ENCODE assay signal across 32 cellular contexts in genomic region chr3:28850186-28850585, GRCh38.
DNase-seq lines count a peak whose midpoint lies in the region; ATAC-seq, FAIRE-seq and TF ChIP-seq lines count a peak whose summit lies in the region.
"Had no signal": no experiment of that assay in that cellular context is flagged by ENCODE, and none has a peak within 500 bp of the region (broad histone marks: within the 10 kb centered on the region; RNA-seq: fewer than 3 reads in every experiment).

No MANE protein-coding gene starts in this region.

- FAIRE-seq in astrocyte (lab: Jason Lieb, UNC) = no peak

- no peaks in the 10 kb centered on the region for H3K27me3 Mint-ChIP-seq in astrocyte (ENCODE audit: low read depth, unreplicated experiment)
- H3K27me3 Mint-ChIP-seq: activated naive CD8-positive, alpha-beta T cell treated with anti-CD3 and anti-CD28 coated beads for 36 hours; memory B cell had no signal

- H3K4me2 ChIP-seq in astrocyte (ENCODE audit: low read length) = no peak overlapping the region
- H3K4me2 ChIP-seq: hepatocyte had no signal

- no peak overlapping the region for H2AFZ ChIP-seq in astrocyte (ENCODE audit: low read depth, low read length)
- H2AFZ ChIP-seq: hepatocyte had no signal

- H3K9me3 ChIP-seq in astrocyte (ENCODE audit: insufficient read depth, low read depth, low read length) = no peaks in the 10 kb centered on the region
- H3K9me3 ChIP-seq: BE2C, esophagus squamous epithelium, gastrocnemius medialis, MG63, neutrophil, thyroid gland had no signal

- no peaks in the 10 kb centered on the region for H3K27me3 ChIP-seq in astrocyte (ENCODE audit: insufficient read depth, low read length)
- H3K27me3 ChIP-seq: BE2C, esophagus squamous epithelium, gastrocnemius medialis, hepatocyte, MG63, neutrophil, thyroid gland had no signal

- DNase-seq in AG08395 (ENCODE audit: low spot score) (peak; percentile 15), GM04503 (ENCODE audit: low read depth) (peak; percentile 30), astrocyte (ENCODE audit: low read depth) (peak; percentile 49), left kidney (ENCODE audit: low read depth, low spot score) (peak; percentile 21), cerebellum (ENCODE audit: low spot score) (no peak), sciatic nerve (ENCODE audit: low spot score) (no peak)
- no peak for DNase-seq in central memory CD4-positive, alpha-beta T cell
- DNase-seq: activated CD4-positive, alpha-beta T cell treated with anti-CD3 and anti-CD28 coated beads, Interleukin-2, amount 50 U/mL, for 1 hour; activated CD4-positive, CD25-positive, alpha-beta regulatory T cell; activated effector memory CD4-positive, alpha-beta T cell treated with anti-CD3 and anti-CD28 coated beads, Interleukin-2, amount 50 U/mL, for 16 hours; activated naive CD8-positive, alpha-beta T cell treated with anti-CD3 and anti-CD28 coated beads for 36 hours; activated T-cell treated with anti-CD3 and anti-CD28 coated beads, Interleukin-2, amount 50 U/mL, for 1 hour; BE2C; CD8-positive, alpha-beta T cell; esophagus squamous epithelium; gastrocnemius medialis; GOT3; HFFc6; KBM-7; MG63; NCI-H1105; NCI-H187; NCI-H2171; NCI-H510A; RPMI8226; stimulated activated CD4-positive, alpha-beta T cell treated with anti-CD3 and anti-CD28 coated beads, Interleukin-4, amount 100 ng/mL, for 24 hours; T-helper 1 cell; thyroid gland had no signal

- no peaks in the 10 kb centered on the region for H3K36me3 ChIP-seq in astrocyte (ENCODE audit: insufficient read depth, low read length)
- H3K36me3 ChIP-seq: BE2C, esophagus squamous epithelium, gastrocnemius medialis, MG63, neutrophil, thyroid gland had no signal

- no peak overlapping the region for H3K27ac ChIP-seq in astrocyte (ENCODE audit: low read depth, low read length)
- H3K27ac ChIP-seq: esophagus squamous epithelium, gastrocnemius medialis, hepatocyte, neutrophil, thyroid gland had no signal

- H3K4me3 ChIP-seq in astrocyte (ENCODE audit: insufficient read depth, low read depth, low read length) = no peak overlapping the region
- H3K4me3 ChIP-seq: esophagus squamous epithelium, gastrocnemius medialis, hepatocyte, MG63, thyroid gland had no signal

- H3K9ac ChIP-seq in astrocyte (ENCODE audit: low read length) = no peak overlapping the region

- H3K4me1 Mint-ChIP-seq in astrocyte (ENCODE audit: low read depth, unreplicated experiment) = no peaks in the 10 kb centered on the region
- H3K4me1 Mint-ChIP-seq: activated naive CD8-positive, alpha-beta T cell treated with anti-CD3 and anti-CD28 coated beads for 36 hours; memory B cell had no signal

- no peaks in the 10 kb centered on the region for H3K9me3 Mint-ChIP-seq in astrocyte (ENCODE audit: unreplicated experiment)
- H3K9me3 Mint-ChIP-seq: activated naive CD8-positive, alpha-beta T cell treated with anti-CD3 and anti-CD28 coated beads for 36 hours; CD8-positive, alpha-beta T cell; HFFc6 had no signal

- no peaks in the 10 kb centered on the region for H3K79me2 ChIP-seq in astrocyte (ENCODE audit: insufficient read depth, low read length)
- H3K79me2 ChIP-seq: hepatocyte had no signal

- H4K20me1 ChIP-seq in astrocyte (ENCODE audit: insufficient read depth, low read length) = no peaks in the 10 kb centered on the region

- no peak for ATAC-seq in GM19035 (IDR thresholded peaks at IDR 0.05; ENCODE audit: unreplicated experiment)
- ATAC-seq in sciatic nerve = no peak
- ATAC-seq: CD8-positive, alpha-beta T cell; gastrocnemius medialis had no signal

- H3K4me1 ChIP-seq in astrocyte (ENCODE audit: insufficient read depth, low read length) = no peaks in the 10 kb centered on the region
- H3K4me1 ChIP-seq: BE2C, esophagus squamous epithelium, thyroid gland had no signal

- H3K27ac Mint-ChIP-seq in astrocyte (ENCODE audit: unreplicated experiment) = no peak overlapping the region
- H3K27ac Mint-ChIP-seq: activated naive CD8-positive, alpha-beta T cell treated with anti-CD3 and anti-CD28 coated beads for 36 hours; CD8-positive, alpha-beta T cell; HFFc6; memory B cell had no signal

- intact Hi-C loops in sciatic nerve (cut with DNase I) = no loop called here

- TF ChIP-seq CTCF in astrocyte (IDR thresholded peaks at IDR 0.05; ENCODE audit: insufficient read depth, low read depth, low read length) = no peak

- H3K4me3 Mint-ChIP-seq in astrocyte (ENCODE audit: unreplicated experiment) = no peak overlapping the region
- H3K4me3 Mint-ChIP-seq: activated naive CD8-positive, alpha-beta T cell treated with anti-CD3 and anti-CD28 coated beads for 36 hours; CD8-positive, alpha-beta T cell; HFFc6; memory B cell had no signal

- H3K36me3 Mint-ChIP-seq in astrocyte (ENCODE audit: low read depth, unreplicated experiment) = no peaks in the 10 kb centered on the region
- H3K36me3 Mint-ChIP-seq: activated naive CD8-positive, alpha-beta T cell treated with anti-CD3 and anti-CD28 coated beads for 36 hours; CD8-positive, alpha-beta T cell; memory B cell had no signal

Comparison
In these comparisons a context has a peak if more than half of its experiments do, and no peak if none do; other contexts are left out.
1. DNase-seq: peak in AG08395 (single experiment), GM04503 (single experiment), astrocyte (single experiment) and left kidney (single experiment); none in central memory CD4-positive, alpha-beta T cell (single experiment), cerebellum (single experiment) and sciatic nerve (single experiment).